In genomic region chr7:77321300-77321699, GRCh38 we compare ENCODE assay signal across 25 cellular contexts.
DNase-seq lines count a peak whose midpoint lies in the region; ATAC-seq and TF ChIP-seq lines count a peak whose summit lies in the region.
"Had no signal": no experiment of that assay in that cellular context is flagged by ENCODE, and none has a peak within 500 bp of the region (broad histone marks: within the 10 kb centered on the region; RNA-seq: fewer than 3 reads in every experiment).

No MANE protein-coding gene starts in this region.

- peaks cover 67% of the 10 kb centered on the region for H3K36me3 Mint-ChIP-seq in stimulated activated memory B cell treated with anti-CD40 and anti-IgM and Interleukin-4, amounts not matched to agents 10 μg/mL and 1 μg/mL and 100 μg/mL, for 72 hours

- peak overlapping the region; percentile 51 for H3K27ac Mint-ChIP-seq in stimulated activated memory B cell treated with anti-CD40 and anti-IgM and Interleukin-4, amounts not matched to agents 10 μg/mL and 1 μg/mL and 100 μg/mL, for 72 hours
- H3K27ac Mint-ChIP-seq: activated CD8-positive, alpha-beta T cell treated with anti-CD3 and anti-CD28 coated beads, Interleukin-2, amount 10 ng/mL, durations not matched to agents 7 days and 5 days; type B pancreatic cell had no signal

- H3K4me1 Mint-ChIP-seq in stimulated activated memory B cell treated with anti-CD40 and anti-IgM and Interleukin-4, amounts not matched to agents 10 μg/mL and 1 μg/mL and 100 μg/mL, for 72 hours = peaks cover 6% of the 10 kb centered on the region

- no peaks in the 10 kb centered on the region for H3K27me3 ChIP-seq in ascending aorta
- H3K27me3 ChIP-seq in lower lobe of right lung (ENCODE audit: low read depth) = no peaks in the 10 kb centered on the region
- H3K27me3 ChIP-seq: BLaER1, ovary, stomach had no signal

- DNase-seq in DMS79 treated with DMSO at 0.1 percent for 48 hours (lab: John Stamatoyannopoulos, UW) (peak; percentile 20), DMS79 (lab: John Stamatoyannopoulos, UW) (no peak), ascending aorta (ENCODE audit: low spot score in 2 of 2) (no peak), left cardiac atrium (no peak), iPS-NIHi7 (ENCODE audit: extremely low spot score) (no peak), NCI-H526 treated with DMSO at 0.1 percent for 48 hours (lab: John Stamatoyannopoulos, UW) (no peak), lower lobe of right lung (no peak)
- DNase-seq: activated CD8-positive, alpha-beta T cell treated with anti-CD3 and anti-CD28 coated beads, Interleukin-2, amount 10 ng/mL, durations not matched to agents 7 days and 5 days; activated naive CD4-positive, alpha-beta T cell; activated T-cell treated with anti-CD3 and anti-CD28 coated beads, Interleukin-2, amount 50 U/mL, for 1 hour; aorta; Calu3; HCEC 1CT; naive B cell; NCI-H1092; NCI-H2029; ovary; RPMI8226; stomach; T1000 had no signal

- H3K4me3 Mint-ChIP-seq in stimulated activated memory B cell treated with anti-CD40 and anti-IgM and Interleukin-4, amounts not matched to agents 10 μg/mL and 1 μg/mL and 100 μg/mL, for 72 hours = no peak overlapping the region
- H3K4me3 Mint-ChIP-seq: activated CD8-positive, alpha-beta T cell treated with anti-CD3 and anti-CD28 coated beads, Interleukin-2, amount 10 ng/mL, durations not matched to agents 7 days and 5 days; naive B cell; type B pancreatic cell had no signal

- H3K36me3 ChIP-seq in ascending aorta (no peaks in the 10 kb centered on the region), lower lobe of right lung (peaks cover 51% of the 10 kb centered on the region)
- H3K36me3 ChIP-seq: BLaER1, ovary had no signal

- H3K9me3 Mint-ChIP-seq in stimulated activated memory B cell treated with anti-CD40 and anti-IgM and Interleukin-4, amounts not matched to agents 10 μg/mL and 1 μg/mL and 100 μg/mL, for 72 hours = no peaks in the 10 kb centered on the region
- H3K9me3 Mint-ChIP-seq: type B pancreatic cell had no signal

- H3K4me1 ChIP-seq in ascending aorta (peaks cover 0 to 9% of the 10 kb centered on the region in 2 donors), lower lobe of right lung (peaks cover 1% of the 10 kb centered on the region)
- H3K4me1 ChIP-seq: BLaER1 had no signal

- H3K27me3 Mint-ChIP-seq in stimulated activated memory B cell treated with anti-CD40 and anti-IgM and Interleukin-4, amounts not matched to agents 10 μg/mL and 1 μg/mL and 100 μg/mL, for 72 hours = no peaks in the 10 kb centered on the region
- H3K27me3 Mint-ChIP-seq: naive B cell, type B pancreatic cell had no signal

- peak; percentile 47 to 83 for ATAC-seq in left cardiac atrium
- no peak for ATAC-seq in stimulated activated memory B cell treated with anti-CD40 and anti-IgM and Interleukin-4, amounts not matched to agents 10 μg/mL and 1 μg/mL and 100 μg/mL, for 72 hours
- ATAC-seq in lower lobe of right lung = no peak
- ATAC-seq: activated CD8-positive, alpha-beta T cell treated with anti-CD3 and anti-CD28 coated beads, Interleukin-2, amount 10 ng/mL, durations not matched to agents 7 days and 5 days had no signal

- H3K4me3 ChIP-seq in ascending aorta = no peak overlapping the region
- H3K4me3 ChIP-seq in lower lobe of right lung = no peak overlapping the region
- H3K4me3 ChIP-seq: BLaER1, ovary, skin epidermis, stomach had no signal

- TF ChIP-seq CTCF in ascending aorta (IDR thresholded peaks at IDR 0.05) (no peak), lower lobe of right lung (IDR thresholded peaks at IDR 0.05) (no peak)

- no peaks in the 10 kb centered on the region for H3K9me3 ChIP-seq in ascending aorta
- no peaks in the 10 kb centered on the region for H3K9me3 ChIP-seq in lower lobe of right lung
- H3K9me3 ChIP-seq: BLaER1, ovary, stomach had no signal

- intact Hi-C loops in ascending aorta (cut with DNase I) (no loop called here), left cardiac atrium (cut with DNase I) (no loop called here), lower lobe of right lung (cut with DNase I) (no loop called here)

- peak overlapping the region; percentile 16 to 42 for H3K27ac ChIP-seq in ascending aorta
- H3K27ac ChIP-seq in lower lobe of right lung = no peak overlapping the region
- H3K27ac ChIP-seq: 22Rv1, BLaER1, ovary, skin epidermis, stomach had no signal

Comparison
In these comparisons a context has a peak if more than half of its experiments do, and no peak if none do; other contexts are left out.
1. ATAC-seq: peak in left cardiac atrium (2 of 2); none in stimulated activated memory B cell treated with anti-CD40 and anti-IgM and Interleukin-4, amounts not matched to agents 10 μg/mL and 1 μg/mL and 100 μg/mL, for 72 hours (single experiment) and lower lobe of right lung (0 of 2).